ENCODE assay signal across 1 cellular context in genomic region chr19:5827342-5827890, GRCh38.
TF ChIP-seq lines count a peak whose summit lies in the region.

No MANE protein-coding gene starts in this region.

TF ChIP-seq in IMR-90, 13 proteins besides CTCF, POLR2A, EP300 and RAD21 (continued from another document):
- TF ChIP-seq BHLHE40 (IDR thresholded peaks at IDR 0.05; ENCODE audit: low read depth, low read length) (no peak), NFE2L2 (IDR thresholded peaks at IDR 0.05; ENCODE audit: low read depth, low read length) (no peak)
